ENCODE assay signal across 1 cellular context in the genomic region with DNA sequence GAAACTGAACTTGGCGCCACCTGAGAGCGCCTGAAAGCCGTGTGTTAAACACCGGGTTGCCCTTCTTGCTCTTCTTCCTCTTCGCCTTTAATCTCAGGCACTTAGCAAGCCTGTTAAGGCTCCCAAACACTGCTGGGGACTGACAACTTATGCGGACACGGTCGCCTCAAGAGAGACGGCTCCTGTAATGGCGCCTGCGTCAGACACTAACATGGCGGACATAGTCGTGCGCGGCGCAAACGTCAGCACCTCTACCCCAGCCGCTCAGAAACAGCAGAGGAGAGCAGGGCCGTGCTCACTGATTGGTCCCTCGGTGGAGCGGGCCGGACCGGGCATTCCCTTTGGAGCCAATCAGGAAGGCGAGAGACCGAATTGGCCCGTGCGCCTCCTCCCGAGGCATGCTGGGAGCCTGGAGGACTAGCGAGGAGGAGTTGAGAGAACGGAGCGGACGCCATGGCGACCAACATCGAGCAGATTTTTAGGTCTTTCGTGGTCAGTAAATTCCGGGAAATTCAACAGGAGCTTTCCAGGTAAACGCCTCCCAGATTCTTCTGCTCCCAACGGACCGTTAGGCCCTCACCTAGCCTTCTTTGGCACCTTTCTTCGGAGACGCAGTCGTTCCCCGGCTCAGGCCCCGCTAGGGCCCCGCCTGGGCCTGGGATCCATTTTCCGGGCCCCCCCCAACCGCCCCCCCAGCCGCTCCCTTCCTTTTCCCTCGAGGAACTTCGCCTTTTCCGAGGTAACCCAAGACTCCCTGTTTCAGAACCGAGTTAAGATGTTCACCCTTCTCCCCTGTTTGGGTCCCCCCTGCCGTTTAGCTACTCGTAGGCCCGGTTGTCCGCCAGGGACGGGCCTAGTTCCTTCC.
TF ChIP-seq lines count a peak whose summit lies in the region.

Gene SON, plus strand, starts transcription at position 399 of the 865 bp plus-strand sequence. Its CDS starts 55 bp downstream, at position 454.

TF ChIP-seq in neural cell, 6 proteins besides CTCF, POLR2A, EP300 and RAD21 (continued from another document):
- peak; percentile 94 for TF ChIP-seq REST (IDR thresholded peaks at IDR 0.05; ENCODE audit: borderline replicate concordance)
- TF ChIP-seq MXI1 (conservative IDR thresholded peaks at IDR 0.05; ENCODE audit: poor library complexity, severe bottlenecking), result no peak
